ENCODE assay signal across 25 cellular contexts in the genomic region with DNA sequence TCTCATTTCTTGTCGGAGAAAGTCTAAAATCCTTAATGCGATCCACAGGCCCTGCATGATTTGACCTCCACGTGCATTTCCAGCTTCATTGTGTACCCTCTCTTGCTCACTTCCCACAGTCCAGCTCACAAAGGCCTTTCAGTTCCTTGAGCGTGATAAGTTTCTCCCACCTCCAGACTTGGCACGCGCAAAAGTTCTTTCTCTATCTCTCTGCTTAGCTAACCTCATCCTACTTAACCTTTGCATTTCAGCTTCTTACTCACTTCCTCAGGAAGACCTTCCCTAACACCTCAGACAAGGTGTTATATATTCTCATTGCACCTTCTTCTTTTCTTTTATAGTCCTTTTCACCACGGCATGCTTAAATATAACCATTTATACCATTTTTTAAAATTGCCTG.
"Had no signal": no experiment of that assay in that cellular context is flagged by ENCODE, and none has a peak within 500 bp of the region (broad histone marks: within the 10 kb centered on the region; RNA-seq: fewer than 3 reads in every experiment).

No MANE protein-coding gene starts in this region.

- H3K4me1 Mint-ChIP-seq: activated T-helper 17 cell treated with anti-CD3 and anti-CD28 coated beads, Interleukin-2, amount 50 U/mL, for 72 hours; nephron progenitor cell had no signal

- DNase-seq: activated CD4-positive, alpha-beta memory T cell treated with anti-CD3 and anti-CD28 coated beads, Interleukin-2, amount 10 ng/mL, durations not matched to agents 7 days and 5 days; activated CD4-positive, alpha-beta T cell treated with anti-CD3 and anti-CD28 coated beads, Interleukin-2, amount 10 ng/mL, durations not matched to agents 24 days and 14 days; activated naive CD4-positive, alpha-beta T cell treated with anti-CD3 and anti-CD28 coated beads for 36 hours; activated T-cell treated with anti-CD3 and anti-CD28 coated beads, Interleukin-2, amount 50 U/mL, for 24 hours; effector CD8-positive, alpha-beta T cell; foreskin melanocyte; glutamatergic neuron; hippocampal formation; left ventricle myocardium inferior; midbrain; nephron progenitor cell; pancreas; right cardiac atrium; stimulated activated CD4-positive, alpha-beta T cell treated with anti-CD3 and anti-CD28 coated beads, Interleukin-4, amount 100 ng/mL, for 24 hours; T-cell; transverse colon had no signal

- H3K9me3 Mint-ChIP-seq: activated CD4-positive, alpha-beta memory T cell treated with anti-CD3 and anti-CD28 coated beads, Interleukin-2, amount 10 ng/mL, durations not matched to agents 7 days and 5 days; activated CD4-positive, alpha-beta T cell treated with anti-CD3 and anti-CD28 coated beads, Interleukin-2, amount 10 ng/mL, durations not matched to agents 24 days and 14 days; activated naive CD4-positive, alpha-beta T cell treated with anti-CD3 and anti-CD28 coated beads for 36 hours; activated T-cell treated with anti-CD3 and anti-CD28 coated beads, Interleukin-2, amount 50 U/mL, for 24 hours; activated T-helper 17 cell treated with anti-CD3 and anti-CD28 coated beads, Interleukin-2, amount 50 U/mL, for 72 hours; dendritic cell treated with granulocyte-macrophage colony-stimulating factor and Interleukin-4, amounts not matched to agents 40 ng/mL and 50 ng/mL, for 4 days; stimulated activated naive CD8-positive, alpha-beta T cell treated with anti-CD3 and anti-CD28 coated beads, Interleukin-15, Interleukin-2, amounts not matched to agents 100 ng/mL and 50 ng/mL, for 24 hours; T-cell; T-helper 2 cell treated with Interferon-gamma antibody and Interleukin-4, amounts not matched to agents 5 μg/mL and 100 μg/mL, for 36 hours had no signal

- ATAC-seq: activated CD4-positive, CD25-positive, alpha-beta regulatory T cell treated with anti-CD3 and anti-CD28 coated beads, Interleukin-2, amount 50 U/mL, for 24 hours; activated T-helper 17 cell treated with anti-CD3 and anti-CD28 coated beads, Interleukin-2, amount 50 U/mL, for 72 hours; body of pancreas; esophagus mucosa; pancreas; right cardiac atrium had no signal

- H3K27me3 Mint-ChIP-seq: activated T-cell treated with anti-CD3 and anti-CD28 coated beads, Interleukin-2, amount 50 U/mL, for 24 hours; dendritic cell treated with granulocyte-macrophage colony-stimulating factor and Interleukin-4, amounts not matched to agents 40 ng/mL and 50 ng/mL, for 4 days; stimulated activated naive CD8-positive, alpha-beta T cell treated with anti-CD3 and anti-CD28 coated beads, Interleukin-15, Interleukin-2, amounts not matched to agents 100 ng/mL and 50 ng/mL, for 24 hours; T-cell had no signal

- H3K9me3 ChIP-seq: body of pancreas, left ventricle myocardium inferior, pancreas, suprapubic skin, transverse colon had no signal

- H3K36me3 Mint-ChIP-seq: T-cell had no signal

- H3K4me1 ChIP-seq: transverse colon had no signal

- H3K27ac ChIP-seq: left ventricle myocardium inferior, pancreas, suprapubic skin, transverse colon, VCaP had no signal

- H3K27ac Mint-ChIP-seq: activated CD4-positive, alpha-beta memory T cell treated with anti-CD3 and anti-CD28 coated beads, Interleukin-2, amount 10 ng/mL, durations not matched to agents 7 days and 5 days; activated CD4-positive, alpha-beta T cell treated with anti-CD3 and anti-CD28 coated beads, Interleukin-2, amount 10 ng/mL, durations not matched to agents 24 days and 14 days; activated naive CD4-positive, alpha-beta T cell treated with anti-CD3 and anti-CD28 coated beads for 36 hours; activated T-cell treated with anti-CD3 and anti-CD28 coated beads, Interleukin-2, amount 50 U/mL, for 24 hours; activated T-helper 17 cell treated with anti-CD3 and anti-CD28 coated beads, Interleukin-2, amount 50 U/mL, for 72 hours; dendritic cell treated with granulocyte-macrophage colony-stimulating factor and Interleukin-4, amounts not matched to agents 40 ng/mL and 50 ng/mL, for 4 days; nephron progenitor cell; stimulated activated naive CD8-positive, alpha-beta T cell treated with anti-CD3 and anti-CD28 coated beads, Interleukin-15, Interleukin-2, amounts not matched to agents 100 ng/mL and 50 ng/mL, for 24 hours; T-helper 2 cell treated with Interferon-gamma antibody and Interleukin-4, amounts not matched to agents 5 μg/mL and 100 μg/mL, for 36 hours had no signal

- H3K36me3 ChIP-seq: left ventricle myocardium inferior, pancreas, suprapubic skin, transverse colon had no signal

- H3K4me3 ChIP-seq: body of pancreas, left ventricle myocardium inferior, pancreas, suprapubic skin, transverse colon had no signal

- H3K27me3 ChIP-seq: body of pancreas, pancreas, suprapubic skin, transverse colon had no signal

- H3K4me3 Mint-ChIP-seq: activated CD4-positive, alpha-beta memory T cell treated with anti-CD3 and anti-CD28 coated beads, Interleukin-2, amount 10 ng/mL, durations not matched to agents 7 days and 5 days; activated CD4-positive, alpha-beta T cell treated with anti-CD3 and anti-CD28 coated beads, Interleukin-2, amount 10 ng/mL, durations not matched to agents 24 days and 14 days; activated naive CD4-positive, alpha-beta T cell treated with anti-CD3 and anti-CD28 coated beads for 36 hours; activated T-cell treated with anti-CD3 and anti-CD28 coated beads, Interleukin-2, amount 50 U/mL, for 24 hours; activated T-helper 17 cell treated with anti-CD3 and anti-CD28 coated beads, Interleukin-2, amount 50 U/mL, for 72 hours; dendritic cell treated with granulocyte-macrophage colony-stimulating factor and Interleukin-4, amounts not matched to agents 40 ng/mL and 50 ng/mL, for 4 days; nephron progenitor cell; stimulated activated naive CD8-positive, alpha-beta T cell treated with anti-CD3 and anti-CD28 coated beads, Interleukin-15, Interleukin-2, amounts not matched to agents 100 ng/mL and 50 ng/mL, for 24 hours; T-cell; T-helper 2 cell treated with Interferon-gamma antibody and Interleukin-4, amounts not matched to agents 5 μg/mL and 100 μg/mL, for 36 hours had no signal
